In the genomic region with DNA sequence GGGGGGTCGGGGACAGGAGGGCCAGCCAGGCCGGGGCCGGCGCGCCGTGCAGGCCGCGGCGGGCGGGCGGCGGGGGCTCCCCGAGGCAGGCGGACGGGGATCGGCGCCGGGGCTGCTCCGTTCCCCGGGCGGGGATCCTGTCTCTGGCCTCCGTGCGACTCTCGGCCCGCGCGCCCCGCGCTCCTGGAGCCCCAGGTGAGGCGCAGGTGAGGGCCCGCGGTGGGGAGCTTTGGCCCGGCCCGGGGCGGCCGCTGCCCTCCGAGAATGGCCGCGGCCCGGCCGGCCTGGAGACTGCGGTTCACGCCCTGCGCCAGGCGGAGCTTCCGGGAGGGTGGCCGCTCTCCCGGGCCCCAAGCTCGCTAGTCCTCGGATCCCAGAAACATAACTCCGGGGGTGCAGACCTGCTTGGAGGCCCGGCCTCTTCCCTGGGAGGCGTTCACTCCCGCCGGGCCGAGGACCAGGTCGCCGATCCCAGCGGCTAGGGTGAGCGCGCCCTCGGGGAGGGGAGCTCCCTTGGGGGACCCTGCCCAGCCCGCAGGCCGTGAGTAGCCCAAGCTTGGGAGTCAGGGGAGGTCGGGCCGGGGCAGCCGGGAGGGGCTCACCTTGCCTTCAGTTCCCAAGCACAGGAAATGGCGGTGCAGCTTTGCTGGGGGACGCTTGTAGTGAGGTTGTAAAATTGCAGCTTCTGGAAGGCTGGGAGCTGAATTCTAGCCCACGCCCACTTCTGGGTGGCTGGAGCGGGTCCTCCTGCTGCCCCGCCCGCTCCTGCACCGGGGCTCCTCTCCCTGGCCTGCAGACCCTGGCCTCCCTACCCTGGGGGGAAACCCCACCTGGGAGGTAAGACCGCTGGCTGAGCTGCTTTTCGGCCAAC, we compare ENCODE assay signal across 1 cellular context.
TF ChIP-seq lines count a peak whose summit lies in the region.

No MANE protein-coding gene starts in this region.

TF ChIP-seq in HepG2, 621 proteins besides CTCF, POLR2A, EP300 and RAD21 (continued from another document and continues in another):
- TF ChIP-seq, protein P1, sequence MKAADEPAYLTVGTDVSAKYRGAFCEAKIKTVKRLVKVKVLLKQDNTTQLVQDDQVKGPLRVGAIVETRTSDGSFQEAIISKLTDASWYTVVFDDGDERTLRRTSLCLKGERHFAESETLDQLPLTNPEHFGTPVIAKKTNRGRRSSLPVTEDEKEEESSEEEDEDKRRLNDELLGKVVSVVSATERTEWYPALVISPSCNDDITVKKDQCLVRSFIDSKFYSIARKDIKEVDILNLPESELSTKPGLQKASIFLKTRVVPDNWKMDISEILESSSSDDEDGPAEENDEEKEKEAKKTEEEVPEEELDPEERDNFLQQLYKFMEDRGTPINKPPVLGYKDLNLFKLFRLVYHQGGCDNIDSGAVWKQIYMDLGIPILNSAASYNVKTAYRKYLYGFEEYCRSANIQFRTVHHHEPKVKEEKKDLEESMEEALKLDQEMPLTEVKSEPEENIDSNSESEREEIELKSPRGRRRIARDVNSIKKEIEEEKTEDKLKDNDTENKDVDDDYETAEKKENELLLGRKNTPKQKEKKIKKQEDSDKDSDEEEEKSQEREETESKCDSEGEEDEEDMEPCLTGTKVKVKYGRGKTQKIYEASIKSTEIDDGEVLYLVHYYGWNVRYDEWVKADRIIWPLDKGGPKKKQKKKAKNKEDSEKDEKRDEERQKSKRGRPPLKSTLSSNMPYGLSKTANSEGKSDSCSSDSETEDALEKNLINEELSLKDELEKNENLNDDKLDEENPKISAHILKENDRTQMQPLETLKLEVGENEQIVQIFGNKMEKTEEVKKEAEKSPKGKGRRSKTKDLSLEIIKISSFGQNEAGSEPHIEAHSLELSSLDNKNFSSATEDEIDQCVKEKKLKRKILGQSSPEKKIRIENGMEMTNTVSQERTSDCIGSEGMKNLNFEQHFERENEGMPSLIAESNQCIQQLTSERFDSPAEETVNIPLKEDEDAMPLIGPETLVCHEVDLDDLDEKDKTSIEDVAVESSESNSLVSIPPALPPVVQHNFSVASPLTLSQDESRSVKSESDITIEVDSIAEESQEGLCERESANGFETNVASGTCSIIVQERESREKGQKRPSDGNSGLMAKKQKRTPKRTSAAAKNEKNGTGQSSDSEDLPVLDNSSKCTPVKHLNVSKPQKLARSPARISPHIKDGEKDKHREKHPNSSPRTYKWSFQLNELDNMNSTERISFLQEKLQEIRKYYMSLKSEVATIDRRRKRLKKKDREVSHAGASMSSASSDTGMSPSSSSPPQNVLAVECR (CRISPR knock-in tag; IDR thresholded peaks at IDR 0.05; ENCODE audit: borderline replicate concordance) = peak; percentile 75; the same call in 1 of the 2 replicates
- TF ChIP-seq ZSCAN30 (CRISPR knock-in tag; IDR thresholded peaks at IDR 0.05) = no peak
- TF ChIP-seq ARID2 (CRISPR knock-in tag; IDR thresholded peaks at IDR 0.05; ENCODE audit: borderline replicate concordance) = no peak
- no peak for TF ChIP-seq RNF2 (conservative IDR thresholded peaks at IDR 0.05; ENCODE audit: low read depth)
- no peak for TF ChIP-seq NCOA5 (CRISPR knock-in tag; IDR thresholded peaks at IDR 0.05)
- no peak for TF ChIP-seq ARNT2 (CRISPR knock-in tag; IDR thresholded peaks at IDR 0.05; ENCODE audit: low read depth)
- no peak for TF ChIP-seq GATAD2A (CRISPR knock-in tag; IDR thresholded peaks at IDR 0.05)
- no peak for TF ChIP-seq ZSCAN25 (CRISPR knock-in tag; IDR thresholded peaks at IDR 0.05)
- no peak for TF ChIP-seq ARHGAP35 (CRISPR knock-in tag; IDR thresholded peaks at IDR 0.05; ENCODE audit: borderline replicate concordance)
- TF ChIP-seq ZNF12 (CRISPR knock-in tag; IDR thresholded peaks at IDR 0.05) = no peak
- TF ChIP-seq, protein P2, sequence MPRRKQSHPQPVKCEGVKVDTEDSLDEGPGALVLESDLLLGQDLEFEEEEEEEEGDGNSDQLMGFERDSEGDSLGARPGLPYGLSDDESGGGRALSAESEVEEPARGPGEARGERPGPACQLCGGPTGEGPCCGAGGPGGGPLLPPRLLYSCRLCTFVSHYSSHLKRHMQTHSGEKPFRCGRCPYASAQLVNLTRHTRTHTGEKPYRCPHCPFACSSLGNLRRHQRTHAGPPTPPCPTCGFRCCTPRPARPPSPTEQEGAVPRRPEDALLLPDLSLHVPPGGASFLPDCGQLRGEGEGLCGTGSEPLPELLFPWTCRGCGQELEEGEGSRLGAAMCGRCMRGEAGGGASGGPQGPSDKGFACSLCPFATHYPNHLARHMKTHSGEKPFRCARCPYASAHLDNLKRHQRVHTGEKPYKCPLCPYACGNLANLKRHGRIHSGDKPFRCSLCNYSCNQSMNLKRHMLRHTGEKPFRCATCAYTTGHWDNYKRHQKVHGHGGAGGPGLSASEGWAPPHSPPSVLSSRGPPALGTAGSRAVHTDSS (CRISPR knock-in tag; conservative IDR thresholded peaks at IDR 0.05) = no peak
- TF ChIP-seq ZNF274 (CRISPR knock-in tag; IDR thresholded peaks at IDR 0.05) = no peak
- no peak for TF ChIP-seq ZNF547 (CRISPR knock-in tag; IDR thresholded peaks at IDR 0.05)
- TF ChIP-seq, protein P3, sequence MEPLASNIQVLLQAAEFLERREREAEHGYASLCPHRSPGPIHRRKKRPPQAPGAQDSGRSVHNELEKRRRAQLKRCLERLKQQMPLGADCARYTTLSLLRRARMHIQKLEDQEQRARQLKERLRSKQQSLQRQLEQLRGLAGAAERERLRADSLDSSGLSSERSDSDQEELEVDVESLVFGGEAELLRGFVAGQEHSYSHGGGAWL (CRISPR knock-in tag; IDR thresholded peaks at IDR 0.05) = peak; percentile 26; the same call in 1 of the 2 replicates
- TF ChIP-seq GATA4 (IDR thresholded peaks at IDR 0.05; ENCODE audit: borderline replicate concordance, low read depth) = no peak
- TF ChIP-seq, protein P4, sequence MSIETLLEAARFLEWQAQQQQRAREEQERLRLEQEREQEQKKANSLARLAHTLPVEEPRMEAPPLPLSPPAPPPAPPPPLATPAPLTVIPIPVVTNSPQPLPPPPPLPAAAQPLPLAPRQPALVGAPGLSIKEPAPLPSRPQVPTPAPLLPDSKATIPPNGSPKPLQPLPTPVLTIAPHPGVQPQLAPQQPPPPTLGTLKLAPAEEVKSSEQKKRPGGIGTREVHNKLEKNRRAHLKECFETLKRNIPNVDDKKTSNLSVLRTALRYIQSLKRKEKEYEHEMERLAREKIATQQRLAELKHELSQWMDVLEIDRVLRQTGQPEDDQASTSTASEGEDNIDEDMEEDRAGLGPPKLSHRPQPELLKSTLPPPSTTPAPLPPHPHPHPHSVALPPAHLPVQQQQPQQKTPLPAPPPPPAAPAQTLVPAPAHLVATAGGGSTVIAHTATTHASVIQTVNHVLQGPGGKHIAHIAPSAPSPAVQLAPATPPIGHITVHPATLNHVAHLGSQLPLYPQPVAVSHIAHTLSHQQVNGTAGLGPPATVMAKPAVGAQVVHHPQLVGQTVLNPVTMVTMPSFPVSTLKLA (IDR thresholded peaks at IDR 0.05) = no peak
- TF ChIP-seq MAFK (conservative IDR thresholded peaks at IDR 0.05 in 1 of 2, IDR thresholded peaks at IDR 0.05 in 1 of 2; ENCODE audit: low read length in 2 of 2) = no peak
- no peak for TF ChIP-seq ZNF160 (CRISPR knock-in tag; IDR thresholded peaks at IDR 0.05)
- TF ChIP-seq, protein P5, sequence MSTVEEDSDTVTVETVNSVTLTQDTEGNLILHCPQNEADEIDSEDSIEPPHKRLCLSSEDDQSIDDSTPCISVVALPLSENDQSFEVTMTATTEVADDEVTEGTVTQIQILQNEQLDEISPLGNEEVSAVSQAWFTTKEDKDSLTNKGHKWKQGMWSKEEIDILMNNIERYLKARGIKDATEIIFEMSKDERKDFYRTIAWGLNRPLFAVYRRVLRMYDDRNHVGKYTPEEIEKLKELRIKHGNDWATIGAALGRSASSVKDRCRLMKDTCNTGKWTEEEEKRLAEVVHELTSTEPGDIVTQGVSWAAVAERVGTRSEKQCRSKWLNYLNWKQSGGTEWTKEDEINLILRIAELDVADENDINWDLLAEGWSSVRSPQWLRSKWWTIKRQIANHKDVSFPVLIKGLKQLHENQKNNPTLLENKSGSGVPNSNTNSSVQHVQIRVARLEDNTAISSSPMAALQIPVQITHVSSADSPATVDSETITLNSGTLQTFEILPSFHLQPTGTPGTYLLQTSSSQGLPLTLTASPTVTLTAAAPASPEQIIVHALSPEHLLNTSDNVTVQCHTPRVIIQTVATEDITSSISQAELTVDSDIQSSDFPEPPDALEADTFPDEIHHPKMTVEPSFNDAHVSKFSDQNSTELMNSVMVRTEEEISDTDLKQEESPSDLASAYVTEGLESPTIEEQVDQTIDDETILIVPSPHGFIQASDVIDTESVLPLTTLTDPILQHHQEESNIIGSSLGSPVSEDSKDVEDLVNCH (CRISPR knock-in tag; IDR thresholded peaks at IDR 0.05) = no peak
- TF ChIP-seq, protein P6, sequence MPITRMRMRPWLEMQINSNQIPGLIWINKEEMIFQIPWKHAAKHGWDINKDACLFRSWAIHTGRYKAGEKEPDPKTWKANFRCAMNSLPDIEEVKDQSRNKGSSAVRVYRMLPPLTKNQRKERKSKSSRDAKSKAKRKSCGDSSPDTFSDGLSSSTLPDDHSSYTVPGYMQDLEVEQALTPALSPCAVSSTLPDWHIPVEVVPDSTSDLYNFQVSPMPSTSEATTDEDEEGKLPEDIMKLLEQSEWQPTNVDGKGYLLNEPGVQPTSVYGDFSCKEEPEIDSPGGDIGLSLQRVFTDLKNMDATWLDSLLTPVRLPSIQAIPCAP (CRISPR knock-in tag; IDR thresholded peaks at IDR 0.05; ENCODE audit: low read depth) = no peak
- no peak for TF ChIP-seq ESRRA (CRISPR knock-in tag; IDR thresholded peaks at IDR 0.05; ENCODE audit: low read depth)
- no peak for TF ChIP-seq ZC3H4 (CRISPR knock-in tag; IDR thresholded peaks at IDR 0.05; ENCODE audit: borderline replicate concordance)
- TF ChIP-seq, protein P7, sequence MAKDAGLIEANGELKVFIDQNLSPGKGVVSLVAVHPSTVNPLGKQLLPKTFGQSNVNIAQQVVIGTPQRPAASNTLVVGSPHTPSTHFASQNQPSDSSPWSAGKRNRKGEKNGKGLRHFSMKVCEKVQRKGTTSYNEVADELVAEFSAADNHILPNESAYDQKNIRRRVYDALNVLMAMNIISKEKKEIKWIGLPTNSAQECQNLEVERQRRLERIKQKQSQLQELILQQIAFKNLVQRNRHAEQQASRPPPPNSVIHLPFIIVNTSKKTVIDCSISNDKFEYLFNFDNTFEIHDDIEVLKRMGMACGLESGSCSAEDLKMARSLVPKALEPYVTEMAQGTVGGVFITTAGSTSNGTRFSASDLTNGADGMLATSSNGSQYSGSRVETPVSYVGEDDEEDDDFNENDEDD (CRISPR knock-in tag; IDR thresholded peaks at IDR 0.05; ENCODE audit: borderline replicate concordance) = no peak
- TF ChIP-seq ZNF552 (CRISPR knock-in tag; IDR thresholded peaks at IDR 0.05; ENCODE audit: borderline replicate concordance) = no peak
- peak; percentile 50; the same call in 1 of the 2 replicates for TF ChIP-seq ZNF777 (CRISPR knock-in tag; IDR thresholded peaks at IDR 0.05)
- no peak for TF ChIP-seq MZF1 (CRISPR knock-in tag; IDR thresholded peaks at IDR 0.05; ENCODE audit: borderline replicate concordance)
- TF ChIP-seq KMT2A (CRISPR knock-in tag; IDR thresholded peaks at IDR 0.05) = peak; percentile 13; the same call in 1 of the 2 replicates
- TF ChIP-seq ELF4 (CRISPR knock-in tag; IDR thresholded peaks at IDR 0.05; ENCODE audit: borderline replicate concordance) = no peak
- TF ChIP-seq ZBTB8A (CRISPR knock-in tag; IDR thresholded peaks at IDR 0.05; ENCODE audit: borderline replicate concordance, low read depth) = no peak
- no peak for TF ChIP-seq ZMYM4 (CRISPR knock-in tag; IDR thresholded peaks at IDR 0.05)
- TF ChIP-seq DPF2 (CRISPR knock-in tag; IDR thresholded peaks at IDR 0.05; ENCODE audit: borderline replicate concordance, low read depth) = no peak
- TF ChIP-seq ZNF446 (CRISPR knock-in tag; IDR thresholded peaks at IDR 0.05) = no peak
- TF ChIP-seq, protein P8, sequence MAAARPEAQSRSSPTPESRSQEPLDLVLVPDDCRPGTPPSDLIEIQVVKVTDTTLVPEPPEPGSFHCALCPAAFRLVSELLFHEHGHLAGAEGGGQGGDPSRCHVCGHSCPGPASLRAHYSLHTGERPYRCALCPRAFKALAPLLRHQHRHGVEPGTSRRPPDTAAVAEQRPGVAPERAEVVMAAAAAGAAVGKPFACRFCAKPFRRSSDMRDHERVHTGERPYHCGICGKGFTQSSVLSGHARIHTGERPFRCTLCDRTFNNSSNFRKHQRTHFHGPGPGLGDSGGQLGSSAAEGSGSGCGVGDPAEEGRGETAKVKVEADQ (CRISPR knock-in tag; IDR thresholded peaks at IDR 0.05; ENCODE audit: borderline replicate concordance) = no peak; the same call in 1 of the 2 replicates
- TF ChIP-seq ELF1 (CRISPR knock-in tag; IDR thresholded peaks at IDR 0.05) = no peak
- TF ChIP-seq MIER2 (CRISPR knock-in tag; IDR thresholded peaks at IDR 0.05) = no peak
- no peak for TF ChIP-seq CBX5 (CRISPR knock-in tag; IDR thresholded peaks at IDR 0.05; ENCODE audit: borderline replicate concordance)
- TF ChIP-seq SNAI1 (CRISPR knock-in tag; IDR thresholded peaks at IDR 0.05; ENCODE audit: borderline replicate concordance) = 0 out of 2 replicates have a peak, but pooled peaks have one; percentile 27
- TF ChIP-seq, protein P9, sequence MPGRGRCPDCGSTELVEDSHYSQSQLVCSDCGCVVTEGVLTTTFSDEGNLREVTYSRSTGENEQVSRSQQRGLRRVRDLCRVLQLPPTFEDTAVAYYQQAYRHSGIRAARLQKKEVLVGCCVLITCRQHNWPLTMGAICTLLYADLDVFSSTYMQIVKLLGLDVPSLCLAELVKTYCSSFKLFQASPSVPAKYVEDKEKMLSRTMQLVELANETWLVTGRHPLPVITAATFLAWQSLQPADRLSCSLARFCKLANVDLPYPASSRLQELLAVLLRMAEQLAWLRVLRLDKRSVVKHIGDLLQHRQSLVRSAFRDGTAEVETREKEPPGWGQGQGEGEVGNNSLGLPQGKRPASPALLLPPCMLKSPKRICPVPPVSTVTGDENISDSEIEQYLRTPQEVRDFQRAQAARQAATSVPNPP (CRISPR knock-in tag; IDR thresholded peaks at IDR 0.05) = no peak
- no peak for TF ChIP-seq SIX1 (CRISPR knock-in tag; IDR thresholded peaks at IDR 0.05; ENCODE audit: borderline replicate concordance)
- TF ChIP-seq TRIM24 (CRISPR knock-in tag; IDR thresholded peaks at IDR 0.05) = no peak
- TF ChIP-seq, protein P10, sequence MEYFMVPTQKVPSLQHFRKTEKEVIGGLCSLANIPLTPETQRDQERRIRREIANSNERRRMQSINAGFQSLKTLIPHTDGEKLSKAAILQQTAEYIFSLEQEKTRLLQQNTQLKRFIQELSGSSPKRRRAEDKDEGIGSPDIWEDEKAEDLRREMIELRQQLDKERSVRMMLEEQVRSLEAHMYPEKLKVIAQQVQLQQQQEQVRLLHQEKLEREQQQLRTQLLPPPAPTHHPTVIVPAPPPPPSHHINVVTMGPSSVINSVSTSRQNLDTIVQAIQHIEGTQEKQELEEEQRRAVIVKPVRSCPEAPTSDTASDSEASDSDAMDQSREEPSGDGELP (IDR thresholded peaks at IDR 0.05; ENCODE audit: borderline replicate concordance, low read depth) = no peak
